Comparison of ENCODE assay signal across 19 cellular contexts in the genomic region with DNA sequence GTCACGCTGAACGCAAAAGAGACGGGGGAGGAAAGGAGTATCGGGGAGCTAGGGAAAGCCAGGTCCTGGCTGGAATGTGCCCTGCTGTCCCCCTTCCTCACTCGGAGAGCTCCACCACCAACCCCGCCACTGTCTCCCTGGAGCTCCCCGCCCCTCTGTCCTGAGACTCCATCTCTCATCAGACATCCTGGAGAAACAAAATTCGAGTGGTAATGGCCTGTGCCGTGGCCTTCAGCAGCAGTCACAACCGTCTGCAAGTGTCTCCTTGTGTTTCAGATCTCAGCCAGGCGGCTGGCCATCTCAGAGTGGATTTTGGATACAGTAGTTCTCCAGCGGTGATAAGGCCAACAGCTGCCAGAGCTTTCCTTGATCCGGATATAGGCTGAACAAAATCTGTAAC.
"Had no signal": no experiment of that assay in that cellular context is flagged by ENCODE, and none has a peak within 500 bp of the region (broad histone marks: within the 10 kb centered on the region; RNA-seq: fewer than 3 reads in every experiment).

No MANE protein-coding gene starts in this region.

- H3K4me3 ChIP-seq: adrenal gland, gastrocnemius medialis, left ventricle myocardium inferior, mucosa of descending colon, neural progenitor cell, pancreas, stomach had no signal

- H3K36me3 Mint-ChIP-seq: activated CD4-positive, alpha-beta memory T cell treated with anti-CD3 and anti-CD28 coated beads for 36 hours; activated naive CD4-positive, alpha-beta T cell treated with anti-CD3 and anti-CD28 coated beads, Interleukin-2, amount 50 U/mL, for 72 hours; naive B cell; neural progenitor cell; stimulated activated effector memory CD8-positive, alpha-beta T cell treated with anti-CD3 and anti-CD28 coated beads, Interleukin-12 subunit alpha, Interleukin-12 subunit beta, amount 100 ng/mL, for 72 hours; type B pancreatic cell had no signal

- ATAC-seq: activated naive CD4-positive, alpha-beta T cell treated with anti-CD3 and anti-CD28 coated beads, Interleukin-2, amount 50 U/mL, for 72 hours; gastrocnemius medialis; stimulated activated effector memory CD8-positive, alpha-beta T cell treated with anti-CD3 and anti-CD28 coated beads, Interleukin-12 subunit alpha, Interleukin-12 subunit beta, amount 100 ng/mL, for 72 hours had no signal

- H3K4me3 Mint-ChIP-seq: activated B cell treated with CpG ODN at 0.5 μM for 24 hours; activated CD4-positive, alpha-beta memory T cell treated with anti-CD3 and anti-CD28 coated beads for 36 hours; activated T-helper 1 cell treated with anti-CD3 and anti-CD28 coated beads, Interleukin-12 subunit alpha, Interleukin-12 subunit beta, Interleukin-2, Interleukin-4 antibody, amounts not matched to agents 30 ng/mL and 10 ng/mL and 1 ng/mL, durations not matched to agents 14 hours and 24 hours and 36 hours; neural progenitor cell; stimulated activated effector memory CD8-positive, alpha-beta T cell treated with anti-CD3 and anti-CD28 coated beads, Interleukin-12 subunit alpha, Interleukin-12 subunit beta, amount 100 ng/mL, for 72 hours; T-helper 2 cell treated with Interferon-gamma antibody and Interleukin-4, amounts not matched to agents 5 μg/mL and 100 μg/mL, for 36 hours; type B pancreatic cell had no signal

- H3K27me3 Mint-ChIP-seq: activated B cell treated with CpG ODN at 0.5 μM for 24 hours; activated CD4-positive, alpha-beta memory T cell treated with anti-CD3 and anti-CD28 coated beads for 36 hours; type B pancreatic cell had no signal

- DNase-seq: activated B cell treated with CpG ODN at 0.5 μM for 24 hours; activated CD4-positive, alpha-beta T cell treated with anti-CD3 and anti-CD28 coated beads for 4 hours; activated gamma-delta T cell treated with Interleukin-2 at 50 U/mL for 16 hours; activated T-cell treated with anti-CD3 and anti-CD28 coated beads for 4 hours; gastrocnemius medialis; naive B cell; stimulated activated CD4-positive, alpha-beta T cell treated with anti-CD3 and anti-CD28 coated beads, Interleukin-4, amount 100 ng/mL, for 24 hours; stomach had no signal

- H3K4me1 Mint-ChIP-seq: activated B cell treated with CpG ODN at 0.5 μM for 24 hours; stimulated activated effector memory CD8-positive, alpha-beta T cell treated with anti-CD3 and anti-CD28 coated beads, Interleukin-12 subunit alpha, Interleukin-12 subunit beta, amount 100 ng/mL, for 72 hours had no signal

- H3K27ac ChIP-seq: adrenal gland, gastrocnemius medialis, left ventricle myocardium inferior, neural progenitor cell, pancreas, stomach had no signal

- H3K27me3 ChIP-seq: adrenal gland, gastrocnemius medialis, neural progenitor cell, pancreas, stomach had no signal

- H3K4me1 ChIP-seq: adrenal gland, gastrocnemius medialis, left ventricle myocardium inferior, pancreas, stomach had no signal

- H3K9me3 Mint-ChIP-seq: activated B cell treated with CpG ODN at 0.5 μM for 24 hours; activated CD4-positive, alpha-beta memory T cell treated with anti-CD3 and anti-CD28 coated beads for 36 hours; activated naive CD4-positive, alpha-beta T cell treated with anti-CD3 and anti-CD28 coated beads, Interleukin-2, amount 50 U/mL, for 72 hours; activated T-helper 1 cell treated with anti-CD3 and anti-CD28 coated beads, Interleukin-12 subunit alpha, Interleukin-12 subunit beta, Interleukin-2, Interleukin-4 antibody, amounts not matched to agents 30 ng/mL and 10 ng/mL and 1 ng/mL, durations not matched to agents 14 hours and 24 hours and 36 hours; stimulated activated effector memory CD8-positive, alpha-beta T cell treated with anti-CD3 and anti-CD28 coated beads, Interleukin-12 subunit alpha, Interleukin-12 subunit beta, amount 100 ng/mL, for 72 hours; T-helper 2 cell treated with Interferon-gamma antibody and Interleukin-4, amounts not matched to agents 5 μg/mL and 100 μg/mL, for 36 hours; type B pancreatic cell had no signal

- H3K27ac Mint-ChIP-seq: activated B cell treated with CpG ODN at 0.5 μM for 24 hours; activated CD4-positive, alpha-beta memory T cell treated with anti-CD3 and anti-CD28 coated beads for 36 hours; activated naive CD4-positive, alpha-beta T cell treated with anti-CD3 and anti-CD28 coated beads, Interleukin-2, amount 50 U/mL, for 72 hours; activated T-helper 1 cell treated with anti-CD3 and anti-CD28 coated beads, Interleukin-12 subunit alpha, Interleukin-12 subunit beta, Interleukin-2, Interleukin-4 antibody, amounts not matched to agents 30 ng/mL and 10 ng/mL and 1 ng/mL, durations not matched to agents 14 hours and 24 hours and 36 hours; neural progenitor cell; stimulated activated effector memory CD8-positive, alpha-beta T cell treated with anti-CD3 and anti-CD28 coated beads, Interleukin-12 subunit alpha, Interleukin-12 subunit beta, amount 100 ng/mL, for 72 hours; T-helper 2 cell treated with Interferon-gamma antibody and Interleukin-4, amounts not matched to agents 5 μg/mL and 100 μg/mL, for 36 hours; type B pancreatic cell had no signal

- H3K36me3 ChIP-seq: adrenal gland, gastrocnemius medialis, left ventricle myocardium inferior, neural progenitor cell, pancreas, stomach had no signal

- H3K9me3 ChIP-seq: adrenal gland, gastrocnemius medialis, left ventricle myocardium inferior, mucosa of descending colon, pancreas, stomach had no signal
